In the genomic region with DNA sequence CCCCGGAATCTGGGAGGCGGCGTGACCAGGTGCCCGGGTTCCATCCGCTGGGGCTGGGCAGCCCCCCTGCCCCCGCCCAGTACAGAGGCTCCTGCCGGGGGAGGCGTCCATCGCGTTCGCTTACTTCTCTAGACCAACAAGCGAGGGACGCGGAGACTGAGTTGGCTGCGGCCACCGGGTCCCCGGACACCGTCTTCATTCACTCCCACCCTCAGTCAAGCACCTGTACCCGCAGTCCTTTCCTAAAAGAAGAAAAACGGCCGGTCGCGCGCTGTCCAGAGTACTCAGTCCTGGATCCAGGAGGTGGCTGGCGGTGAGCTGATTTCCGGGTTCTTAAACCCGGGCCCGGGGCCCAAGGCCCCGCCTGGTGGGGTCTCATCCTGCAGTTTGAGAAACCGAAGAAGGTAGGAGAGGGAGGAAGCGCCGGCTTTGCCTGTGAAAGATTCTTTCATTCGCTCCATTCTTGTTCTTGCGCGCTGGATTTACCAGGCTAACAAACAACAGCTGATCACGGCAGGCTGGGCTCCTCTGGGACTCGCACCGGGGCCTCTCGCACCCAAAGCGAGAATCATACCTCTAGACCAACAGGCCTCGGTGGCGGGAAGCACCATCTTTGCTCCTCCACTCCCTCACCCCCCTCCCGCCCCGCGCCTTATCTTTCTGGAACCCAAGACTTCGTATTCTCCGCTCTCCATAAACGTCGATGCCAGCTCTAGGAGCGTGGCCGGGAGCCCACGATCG, we compare ENCODE assay signal across 9 cellular contexts. TPM values are rescaled to one million over a fixed set of nuclear protein-coding genes. Genes with fewer than 3 reads are reported as not detected.
DNase-seq lines count a peak whose midpoint lies in the region; ATAC-seq and TF ChIP-seq lines count a peak whose summit lies in the region.
"Had no signal": no experiment of that assay in that cellular context is flagged by ENCODE, and none has a peak within 500 bp of the region (broad histone marks: within the 10 kb centered on the region; RNA-seq: fewer than 3 reads in every experiment).

No MANE protein-coding gene starts in this region.

- no peak overlapping the region for H3K27ac Mint-ChIP-seq in activated CD4-positive, alpha-beta T cell treated with anti-CD3 and anti-CD28 coated beads for 36 hours
- peak overlapping the region; percentile 87 for H3K27ac Mint-ChIP-seq in activated CD8-positive, alpha-beta T cell treated with anti-CD3 and anti-CD28 coated beads for 36 hours
- H3K27ac Mint-ChIP-seq in stimulated activated naive B cell treated with anti-CD40 and anti-IgM and Interleukin-4, amounts not matched to agents 10 μg/mL and 1 μg/mL and 100 μg/mL, for 72 hours = peak overlapping the region; percentile 93

- H3K27me3 Mint-ChIP-seq in activated CD4-positive, alpha-beta T cell treated with anti-CD3 and anti-CD28 coated beads for 36 hours = peaks cover 33% of the 10 kb centered on the region
- H3K27me3 Mint-ChIP-seq in activated CD8-positive, alpha-beta T cell treated with anti-CD3 and anti-CD28 coated beads for 36 hours = peaks cover 29% of the 10 kb centered on the region
- peaks cover 48 to 63% of the 10 kb centered on the region in 2 donors for H3K27me3 Mint-ChIP-seq in stimulated activated naive B cell treated with anti-CD40 and anti-IgM and Interleukin-4, amounts not matched to agents 10 μg/mL and 1 μg/mL and 100 μg/mL, for 72 hours

- no CpG with 5 or more reads among the region's 53 CpGs for WGBS in iPS DF 6.9 (ENCODE audit: insufficient coverage, insufficient read length)

- peak overlapping the region; percentile 62 for H3K4me3 Mint-ChIP-seq in activated CD4-positive, alpha-beta T cell treated with anti-CD3 and anti-CD28 coated beads for 36 hours
- H3K4me3 Mint-ChIP-seq in activated CD8-positive, alpha-beta T cell treated with anti-CD3 and anti-CD28 coated beads for 36 hours = peak overlapping the region; percentile 72
- peak overlapping the region; percentile 79 to 81 for H3K4me3 Mint-ChIP-seq in stimulated activated naive B cell treated with anti-CD40 and anti-IgM and Interleukin-4, amounts not matched to agents 10 μg/mL and 1 μg/mL and 100 μg/mL, for 72 hours

- no peaks in the 10 kb centered on the region for H3K9me3 Mint-ChIP-seq in activated CD4-positive, alpha-beta T cell treated with anti-CD3 and anti-CD28 coated beads for 36 hours (ENCODE audit: low read depth)
- H3K9me3 Mint-ChIP-seq in activated CD8-positive, alpha-beta T cell treated with anti-CD3 and anti-CD28 coated beads for 36 hours = no peaks in the 10 kb centered on the region
- H3K9me3 Mint-ChIP-seq in stimulated activated naive B cell treated with anti-CD40 and anti-IgM and Interleukin-4, amounts not matched to agents 10 μg/mL and 1 μg/mL and 100 μg/mL, for 72 hours = no peaks in the 10 kb centered on the region

- H3K36me3 Mint-ChIP-seq in activated CD4-positive, alpha-beta T cell treated with anti-CD3 and anti-CD28 coated beads for 36 hours (ENCODE audit: low read depth) = no peaks in the 10 kb centered on the region
- no peaks in the 10 kb centered on the region for H3K36me3 Mint-ChIP-seq in activated CD8-positive, alpha-beta T cell treated with anti-CD3 and anti-CD28 coated beads for 36 hours (ENCODE audit: low read depth)
- peaks cover 2 to 3% of the 10 kb centered on the region in 2 donors for H3K36me3 Mint-ChIP-seq in stimulated activated naive B cell treated with anti-CD40 and anti-IgM and Interleukin-4, amounts not matched to agents 10 μg/mL and 1 μg/mL and 100 μg/mL, for 72 hours

- no peaks in the 10 kb centered on the region for H3K36me3 ChIP-seq in iPS DF 6.9 (ENCODE audit: control insufficient read depth, insufficient read depth, low read length)

- H3K4me1 Mint-ChIP-seq in activated CD4-positive, alpha-beta T cell treated with anti-CD3 and anti-CD28 coated beads for 36 hours = peaks cover 36% of the 10 kb centered on the region
- H3K4me1 Mint-ChIP-seq in activated CD8-positive, alpha-beta T cell treated with anti-CD3 and anti-CD28 coated beads for 36 hours (ENCODE audit: low read depth) = peaks cover 38% of the 10 kb centered on the region
- peaks cover 23 to 39% of the 10 kb centered on the region in 2 donors for H3K4me1 Mint-ChIP-seq in stimulated activated naive B cell treated with anti-CD40 and anti-IgM and Interleukin-4, amounts not matched to agents 10 μg/mL and 1 μg/mL and 100 μg/mL, for 72 hours

- H3K4me3 ChIP-seq in iPS DF 6.9 (ENCODE audit: low read length) = peak overlapping the region; percentile 39; the same call in 1 of the 2 replicates

- no peak for TF ChIP-seq CTCF in activated CD8-positive, alpha-beta T cell treated with anti-CD3 and anti-CD28 coated beads for 36 hours (IDR thresholded peaks at IDR 0.05)

- H3K27me3 ChIP-seq in iPS DF 6.9 (ENCODE audit: control insufficient read depth, insufficient read depth, low read length) = no peaks in the 10 kb centered on the region

- intact Hi-C loops in activated CD4-positive, alpha-beta T cell treated with anti-CD3 and anti-CD28 coated beads for 36 hours (cut with DNase I, micrococcal nuclease) = loop anchor here (1.0 to 5.0 kb wide), 4 partner anchors 11 to 332 kb away; a partner anchor contains a TSS
- intact Hi-C loops in activated CD8-positive, alpha-beta T cell treated with anti-CD3 and anti-CD28 coated beads for 36 hours (cut with micrococcal nuclease) = loop anchor here (2.0 kb wide), 1 partner anchor 14 kb away; no protein-coding TSS in a partner anchor

- POLR2A ChIA-PET in activated CD4-positive, alpha-beta T cell treated with anti-CD3 and anti-CD28 coated beads for 36 hours (lab: Charles Lee) = interaction anchor here (0.9 to 1.1 kb wide), 2 partner anchors 18 to 21 kb away, joined by 3 to 4 read pairs; no protein-coding TSS in a partner anchor
- POLR2A ChIA-PET in activated CD8-positive, alpha-beta T cell treated with anti-CD3 and anti-CD28 coated beads for 36 hours (lab: Charles Lee) = interaction anchor here (0.7 to 2.0 kb wide), 8 partner anchors 9 to 112 kb away, joined by 3 to 9 read pairs (median 4); a partner anchor contains a TSS

- H3K4me1 ChIP-seq in iPS DF 6.9 (ENCODE audit: control insufficient read depth, insufficient read depth, low read length) = no peaks in the 10 kb centered on the region

- CTCF ChIA-PET in activated CD4-positive, alpha-beta T cell treated with anti-CD3 and anti-CD28 coated beads for 36 hours (lab: Charles Lee) = interaction anchor here (0.7 to 4.2 kb wide), 9 partner anchors 11 to 143 kb away, joined by 3 to 27 read pairs (median 5); no protein-coding TSS in a partner anchor
- CTCF ChIA-PET in activated CD8-positive, alpha-beta T cell treated with anti-CD3 and anti-CD28 coated beads for 36 hours (lab: Charles Lee) = interaction anchor here (1.0 to 5.6 kb wide), 8 partner anchors 13 to 143 kb away, joined by 3 to 37 read pairs (median 11); a partner anchor contains a TSS

- DNase-seq in activated CD4-positive, alpha-beta T cell treated with anti-CD3 and anti-CD28 coated beads for 36 hours = peak; percentile 65
- DNase-seq in activated CD4-positive, alpha-beta T cell treated with anti-CD3 and anti-CD28 coated beads for 4 hours = no peak
- DNase-seq in activated CD8-positive, alpha-beta T cell treated with anti-CD3 and anti-CD28 coated beads for 36 hours = peak; percentile 69
- DNase-seq in iPS DF 6.9 (ENCODE audit: low read depth, low spot score) = no peak
- DNase-seq in stimulated activated naive B cell treated with anti-CD40 and anti-IgM and Interleukin-4, amounts not matched to agents 10 μg/mL and 1 μg/mL and 100 μg/mL, for 72 hours = no peak
- DNase-seq in DMS114 treated with DMSO at 0.1 percent for 48 hours (lab: John Stamatoyannopoulos, UW; ENCODE audit: unreplicated experiment) = no peak

- H3K27ac ChIP-seq in iPS DF 6.9 (ENCODE audit: low read length) = no peak overlapping the region
- H3K27ac ChIP-seq: RWPE1 had no signal

- no peaks in the 10 kb centered on the region for H3K9me3 ChIP-seq in iPS DF 6.9 (ENCODE audit: control insufficient read depth, insufficient read depth, low read length)

- ATAC-seq in activated CD4-positive, alpha-beta T cell treated with anti-CD3 and anti-CD28 coated beads for 36 hours = peak; percentile 10
- no peak for ATAC-seq in activated CD8-positive, alpha-beta T cell treated with anti-CD3 and anti-CD28 coated beads for 36 hours
- peak; percentile 19 to 28 for ATAC-seq in stimulated activated naive B cell treated with anti-CD40 and anti-IgM and Interleukin-4, amounts not matched to agents 10 μg/mL and 1 μg/mL and 100 μg/mL, for 72 hours (replicated peaks)
- ATAC-seq in HG02852 (IDR thresholded peaks at IDR 0.05; ENCODE audit: unreplicated experiment) (no peak), GM21717 (IDR thresholded peaks at IDR 0.05; ENCODE audit: unreplicated experiment) (no peak)

RNA-seq across cellular contexts. Expression of a gene that starts 17.4 kb away (rescaled TPM):
- total RNA-seq in activated CD4-positive, alpha-beta T cell treated with anti-CD3 and anti-CD28 coated beads for 36 hours = not detected
- total RNA-seq in activated CD8-positive, alpha-beta T cell treated with anti-CD3 and anti-CD28 coated beads for 36 hours = not detected

RNA-seq across cellular contexts. Expression of a gene that starts 35.8 kb away (rescaled TPM):
- 1 to 10 TPM; 7.6 to 8.3 TPM for total RNA-seq in activated CD4-positive, alpha-beta T cell treated with anti-CD3 and anti-CD28 coated beads for 36 hours
- total RNA-seq in activated CD8-positive, alpha-beta T cell treated with anti-CD3 and anti-CD28 coated beads for 36 hours = 1 to 10 TPM; 6.1 to 7.5 TPM

RNA-seq across cellular contexts. Expression of a gene that starts 58.2 kb away (rescaled TPM):
- under 1 TPM; 0.21 to 0.32 TPM for total RNA-seq in activated CD4-positive, alpha-beta T cell treated with anti-CD3 and anti-CD28 coated beads for 36 hours
- not detected for total RNA-seq in activated CD8-positive, alpha-beta T cell treated with anti-CD3 and anti-CD28 coated beads for 36 hours

Comparison
In these comparisons a context has a peak if more than half of its experiments do, and no peak if none do; other contexts are left out.
1. DNase-seq: peak in activated CD4-positive, alpha-beta T cell treated with anti-CD3 and anti-CD28 coated beads for 36 hours (single experiment) and activated CD8-positive, alpha-beta T cell treated with anti-CD3 and anti-CD28 coated beads for 36 hours (single experiment); none in activated CD4-positive, alpha-beta T cell treated with anti-CD3 and anti-CD28 coated beads for 4 hours (0 of 2), iPS DF 6.9 (single experiment), stimulated activated naive B cell treated with anti-CD40 and anti-IgM and Interleukin-4, amounts not matched to agents 10 μg/mL and 1 μg/mL and 100 μg/mL, for 72 hours (single experiment) and DMS114 treated with DMSO at 0.1 percent for 48 hours (single experiment).
2. ATAC-seq: peak in activated CD4-positive, alpha-beta T cell treated with anti-CD3 and anti-CD28 coated beads for 36 hours (single experiment) and stimulated activated naive B cell treated with anti-CD40 and anti-IgM and Interleukin-4, amounts not matched to agents 10 μg/mL and 1 μg/mL and 100 μg/mL, for 72 hours (2 of 2); none in activated CD8-positive, alpha-beta T cell treated with anti-CD3 and anti-CD28 coated beads for 36 hours (single experiment), HG02852 (single experiment) and GM21717 (single experiment).
3. Peak in every context shown above with its lines, with median percentiles within 50 percentile points of each other: H3K4me3 Mint-ChIP-seq.